In genomic region chr12:68534108-68534507, GRCh38 we compare ENCODE assay signal across 34 cellular contexts.
"Had no signal": no experiment of that assay in that cellular context is flagged by ENCODE, and none has a peak within 500 bp of the region (broad histone marks: within the 10 kb centered on the region; RNA-seq: fewer than 3 reads in every experiment).

No MANE protein-coding gene starts in this region.

- H3K9me3 ChIP-seq: adrenal gland, body of pancreas, breast epithelium had no signal

- H3K4me1 ChIP-seq: adrenal gland, body of pancreas, breast epithelium had no signal

- H3K4me3 ChIP-seq: adrenal gland, body of pancreas, breast epithelium had no signal

- H3K27me3 ChIP-seq: adrenal gland, body of pancreas, brain microvascular endothelial cell, breast epithelium had no signal

- H3K36me3 ChIP-seq: adrenal gland, brain microvascular endothelial cell, breast epithelium had no signal

- ATAC-seq: activated CD8-positive, alpha-beta T cell treated with anti-CD3 and anti-CD28 coated beads for 36 hours; activated naive CD4-positive, alpha-beta T cell treated with anti-CD3 and anti-CD28 coated beads, Interleukin-2, amount 50 U/mL, for 72 hours; activated T-cell treated with anti-CD3 and anti-CD28 coated beads, Interleukin-2, amount 50 U/mL, for 4 hours; activated T-cell treated with anti-CD3 and anti-CD28 coated beads, Interleukin-2, amount 50 U/mL, for 72 hours; activated T-helper 17 cell treated with anti-CD3 and anti-CD28 coated beads, Interleukin-2, amount 50 U/mL, for 72 hours; body of pancreas had no signal

- DNase-seq: activated B cell treated with CpG ODN at 0.5 μM for 24 hours; activated CD4-positive, alpha-beta memory T cell treated with anti-CD3 and anti-CD28 coated beads for 36 hours; activated CD4-positive, alpha-beta T cell treated with anti-CD3 and anti-CD28 coated beads for 4 hours; activated CD4-positive, alpha-beta T cell treated with anti-CD3 and anti-CD28 coated beads, Interleukin-2, amount 10 ng/mL, durations not matched to agents 24 days and 14 days; activated CD4-positive, alpha-beta T cell treated with anti-CD3 and anti-CD28 coated beads, Interleukin-2, amount 50 U/mL, for 1 hour; activated CD4-positive, alpha-beta T cell treated with anti-CD3 and anti-CD28 coated beads, Interleukin-2, amount 50 U/mL, for 4 hours; activated CD4-positive, CD25-positive, alpha-beta regulatory T cell treated with anti-CD3 and anti-CD28 coated beads, Interleukin-2, amount 50 U/mL, for 72 hours; activated CD8-positive, alpha-beta memory T cell treated with anti-CD3 and anti-CD28 coated beads, Interleukin-2, amount 50 U/mL, for 4 hours; activated CD8-positive, alpha-beta T cell treated with anti-CD3 and anti-CD28 coated beads for 36 hours; activated effector memory CD4-positive, alpha-beta T cell treated with anti-CD3 and anti-CD28 coated beads, Interleukin-2, amount 50 U/mL, for 16 hours; activated gamma-delta T cell treated with Interleukin-2 at 50 U/mL for 16 hours; activated naive CD4-positive, alpha-beta T cell; activated naive CD4-positive, alpha-beta T cell treated with anti-CD3 and anti-CD28 coated beads for 36 hours; activated naive CD4-positive, alpha-beta T cell treated with anti-CD3 and anti-CD28 coated beads, Interleukin-2, amount 50 U/mL, for 16 hours; activated naive CD8-positive, alpha-beta T cell treated with anti-CD3 and anti-CD28 coated beads for 36 hours; activated T-cell treated with anti-CD3 and anti-CD28 coated beads for 4 hours; activated T-cell treated with anti-CD3 and anti-CD28 coated beads, Interleukin-2, amount 50 U/mL, for 1 hour; activated T-cell treated with anti-CD3 and anti-CD28 coated beads, Interleukin-2, amount 50 U/mL, for 4 hours; activated T-cell treated with anti-CD3 and anti-CD28 coated beads, Interleukin-2, amount 50 U/mL, for 72 hours; adrenal gland; amniotic stem cell; aorta; body of pancreas; brain microvascular endothelial cell; central memory CD4-positive, alpha-beta T cell; T-helper 1 cell; T-helper 2 cell; T-helper 9 cell had no signal

- H3K27ac ChIP-seq: adrenal gland, body of pancreas, brain microvascular endothelial cell, breast epithelium, VCaP had no signal

- FAIRE-seq: astrocyte, TTC549 had no signal
